Comparison of ENCODE assay signal across 1 cellular context in genomic region chr9:129558551-129559505, GRCh38.
A peak's percentile ranks its signal among the peaks of the same experiment; 100 is the strongest.
TF ChIP-seq lines count a peak whose summit lies in the region.

No MANE protein-coding gene starts in this region.

TF ChIP-seq in HepG2, 621 proteins besides CTCF, POLR2A, EP300 and RAD21 (continued from another document and continues in another):
- TF ChIP-seq ATF2 (CRISPR knock-in tag; IDR thresholded peaks at IDR 0.05): peak; percentile 74
- TF ChIP-seq ATF7-NPFF (CRISPR knock-in tag; IDR thresholded peaks at IDR 0.05; ENCODE audit: low read depth): peak; percentile 77; the same call in 1 of the 2 replicates
- TF ChIP-seq ZBTB20 (CRISPR knock-in tag; IDR thresholded peaks at IDR 0.05; ENCODE audit: borderline replicate concordance, low read depth): peak; percentile 81; the same call in 1 of the 2 replicates
- TF ChIP-seq FOXO1 (CRISPR knock-in tag; IDR thresholded peaks at IDR 0.05): peak; percentile 77
- TF ChIP-seq GATAD2A (CRISPR knock-in tag; IDR thresholded peaks at IDR 0.05): peak; percentile 87; the same call in 1 of the 2 replicates
- peak; percentile 63; the same call in 1 of the 2 replicates for TF ChIP-seq ZBTB3 (CRISPR knock-in tag; IDR thresholded peaks at IDR 0.05; ENCODE audit: borderline replicate concordance, low read depth)
- peak; percentile 70 for TF ChIP-seq ZNF777 (CRISPR knock-in tag; IDR thresholded peaks at IDR 0.05)
- peak; percentile 65; the same call in 1 of the 2 replicates for TF ChIP-seq SP140L (CRISPR knock-in tag; IDR thresholded peaks at IDR 0.05; ENCODE audit: borderline replicate concordance)
- TF ChIP-seq ZBTB26 (CRISPR knock-in tag; IDR thresholded peaks at IDR 0.05; ENCODE audit: borderline replicate concordance): peak; percentile 94
- peak; percentile 91; the same call in 1 of the 2 replicates for TF ChIP-seq ZNF616 (CRISPR knock-in tag; IDR thresholded peaks at IDR 0.05; ENCODE audit: low read depth)
- TF ChIP-seq ZNF264 (CRISPR knock-in tag; IDR thresholded peaks at IDR 0.05): peak; percentile 80; the same call in 1 of the 2 replicates
- TF ChIP-seq CCDC6 (CRISPR knock-in tag; IDR thresholded peaks at IDR 0.05): peak; percentile 98
- TF ChIP-seq PLRG1 (conservative IDR thresholded peaks at IDR 0.05): no peak
- TF ChIP-seq SPEN (CRISPR knock-in tag; IDR thresholded peaks at IDR 0.05; ENCODE audit: low read depth): peak; percentile 71; the same call in 1 of the 2 replicates
- peak; percentile 84; the same call in 1 of the 2 replicates for TF ChIP-seq EEA1 (CRISPR knock-in tag; IDR thresholded peaks at IDR 0.05; ENCODE audit: borderline replicate concordance)
- peak; percentile 40; the same call in 1 of the 2 replicates for TF ChIP-seq ZNF652 (CRISPR knock-in tag; IDR thresholded peaks at IDR 0.05; ENCODE audit: borderline replicate concordance, low read depth)
- TF ChIP-seq ZNF879 (CRISPR knock-in tag; IDR thresholded peaks at IDR 0.05): peak; percentile 96
- 0 out of 2 replicates have a peak, but pooled peaks have one; percentile 79 for TF ChIP-seq ATF6 (CRISPR knock-in tag; conservative IDR thresholded peaks at IDR 0.05)
- peak; percentile 87 for TF ChIP-seq ZNF552 (CRISPR knock-in tag; IDR thresholded peaks at IDR 0.05; ENCODE audit: borderline replicate concordance)
- peak; percentile 80 for TF ChIP-seq ZNF557 (CRISPR knock-in tag; IDR thresholded peaks at IDR 0.05)
- TF ChIP-seq ZBTB38 (CRISPR knock-in tag; IDR thresholded peaks at IDR 0.05): peak; percentile 69
- no peak; the same call in 1 of the 2 replicates for TF ChIP-seq FOSL2 (CRISPR knock-in tag; IDR thresholded peaks at IDR 0.05)
- TF ChIP-seq KLF6 (CRISPR knock-in tag; IDR thresholded peaks at IDR 0.05): peak; percentile 90; the same call in 1 of the 2 replicates
- no peak; the same call in 1 of the 2 replicates for TF ChIP-seq STAT6 (CRISPR knock-in tag; IDR thresholded peaks at IDR 0.05; ENCODE audit: borderline replicate concordance)
- peak; percentile 31; the same call in 1 of the 2 replicates for TF ChIP-seq ZNF558 (CRISPR knock-in tag; IDR thresholded peaks at IDR 0.05; ENCODE audit: borderline replicate concordance)
- no peak for TF ChIP-seq MAFK (conservative IDR thresholded peaks at IDR 0.05 in 1 of 2, IDR thresholded peaks at IDR 0.05 in 1 of 2; ENCODE audit: low read length in 2 of 2)
- peak; percentile 73; the same call in 1 of the 2 replicates for TF ChIP-seq ZNF780A (CRISPR knock-in tag; IDR thresholded peaks at IDR 0.05)
- peak; percentile 51; the same call in 1 of the 2 replicates for TF ChIP-seq ZNF83 (CRISPR knock-in tag; IDR thresholded peaks at IDR 0.05; ENCODE audit: borderline replicate concordance)
- TF ChIP-seq NR2F1 (CRISPR knock-in tag; IDR thresholded peaks at IDR 0.05): peak; percentile 87; a peak in 3 of 4 replicates
- peak; percentile 85 for TF ChIP-seq ZHX1 (CRISPR knock-in tag; IDR thresholded peaks at IDR 0.05; ENCODE audit: low read depth)
- TF ChIP-seq ETV5 (CRISPR knock-in tag; IDR thresholded peaks at IDR 0.05; ENCODE audit: borderline replicate concordance): peak; percentile 78
- no peak for TF ChIP-seq RNF219 (CRISPR knock-in tag; IDR thresholded peaks at IDR 0.05)
- TF ChIP-seq ZNF7 (CRISPR knock-in tag; IDR thresholded peaks at IDR 0.05): no peak
- TF ChIP-seq PAX8 (CRISPR knock-in tag; IDR thresholded peaks at IDR 0.05; ENCODE audit: borderline replicate concordance): peak; percentile 41; the same call in 1 of the 2 replicates
- peak; percentile 97 for TF ChIP-seq ZSCAN9 (CRISPR knock-in tag; IDR thresholded peaks at IDR 0.05; ENCODE audit: borderline replicate concordance)
- peak; percentile 17; the same call in 1 of the 2 replicates for TF ChIP-seq ZNF512B (CRISPR knock-in tag; IDR thresholded peaks at IDR 0.05; ENCODE audit: borderline replicate concordance)
- TF ChIP-seq MAFG (CRISPR knock-in tag; IDR thresholded peaks at IDR 0.05): no peak
- peak; percentile 81; the same call in 1 of the 2 replicates for TF ChIP-seq EED (CRISPR knock-in tag; IDR thresholded peaks at IDR 0.05)
- peak; percentile 89 for TF ChIP-seq TBX2 (CRISPR knock-in tag; IDR thresholded peaks at IDR 0.05; ENCODE audit: borderline replicate concordance)
- 0 out of 2 replicates have a peak, but pooled peaks have one; percentile 86 for TF ChIP-seq ZNF136 (CRISPR knock-in tag; IDR thresholded peaks at IDR 0.05; ENCODE audit: low read depth)
- TF ChIP-seq CEBPZ (IDR thresholded peaks at IDR 0.05; ENCODE audit: low read length): no peak
- TF ChIP-seq ZNF224 (CRISPR knock-in tag; IDR thresholded peaks at IDR 0.05): peak; percentile 93; the same call in 1 of the 2 replicates
